In genomic region chr3:194824676-194825075, GRCh38 we compare ENCODE assay signal across 1 cellular context.
TF ChIP-seq lines count a peak whose summit lies in the region.

No MANE protein-coding gene starts in this region.

TF ChIP-seq in HepG2, 621 proteins besides CTCF, POLR2A, EP300 and RAD21 (continued from another document):
- TF ChIP-seq POGK (CRISPR knock-in tag; conservative IDR thresholded peaks at IDR 0.05) = no peak
- no peak for TF ChIP-seq ZBTB3 (CRISPR knock-in tag; IDR thresholded peaks at IDR 0.05; ENCODE audit: borderline replicate concordance, low read depth)
- no peak for TF ChIP-seq FIP1L1 (IDR thresholded peaks at IDR 0.05; ENCODE audit: borderline replicate concordance, insufficient read depth, low read depth, low read length)
